8 cellular contexts compared by ENCODE assay signal in the genomic region with DNA sequence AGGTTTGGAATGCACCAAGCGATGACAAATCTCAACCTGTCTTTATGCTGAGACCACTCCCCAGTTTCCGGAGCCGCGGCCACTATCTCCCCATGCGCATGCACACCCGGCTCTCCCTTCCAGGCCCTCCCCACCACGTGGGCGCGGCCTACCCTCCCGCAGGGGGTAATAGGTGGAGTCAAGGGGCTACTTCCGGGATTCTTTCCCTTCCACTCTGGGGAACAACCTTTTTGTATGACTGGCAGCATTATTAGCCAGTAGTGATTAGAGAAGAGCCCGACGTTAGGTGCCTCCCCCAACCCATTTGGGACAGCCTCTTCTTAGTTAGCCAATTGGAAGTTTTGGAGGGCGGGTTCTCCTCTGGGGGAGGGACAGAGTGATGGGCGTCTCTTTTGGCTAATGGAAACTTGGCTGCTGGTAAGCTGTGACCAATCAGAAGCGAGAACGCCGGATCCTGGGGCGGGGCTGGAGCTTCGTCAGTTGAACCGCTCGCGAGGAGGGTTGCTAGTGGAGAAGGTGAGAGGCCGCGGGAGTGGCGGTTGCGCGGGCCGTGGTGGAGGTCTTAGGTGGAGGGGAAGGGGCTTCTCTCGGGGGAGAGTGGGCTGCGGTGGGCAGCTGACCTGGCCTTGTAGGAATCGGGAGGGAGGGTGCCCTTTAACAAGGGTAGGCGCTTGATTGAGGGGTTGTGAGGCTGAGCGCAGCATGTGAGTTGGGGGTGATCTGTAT. TPM values are rescaled to one million over a fixed set of nuclear protein-coding genes. Genes with fewer than 3 reads are reported as not detected.
A peak's percentile ranks its signal among the peaks of the same experiment; 100 is the strongest.
DNase-seq lines count a peak whose midpoint lies in the region; ATAC-seq and TF ChIP-seq lines count a peak whose summit lies in the region.

A gene with protein sequence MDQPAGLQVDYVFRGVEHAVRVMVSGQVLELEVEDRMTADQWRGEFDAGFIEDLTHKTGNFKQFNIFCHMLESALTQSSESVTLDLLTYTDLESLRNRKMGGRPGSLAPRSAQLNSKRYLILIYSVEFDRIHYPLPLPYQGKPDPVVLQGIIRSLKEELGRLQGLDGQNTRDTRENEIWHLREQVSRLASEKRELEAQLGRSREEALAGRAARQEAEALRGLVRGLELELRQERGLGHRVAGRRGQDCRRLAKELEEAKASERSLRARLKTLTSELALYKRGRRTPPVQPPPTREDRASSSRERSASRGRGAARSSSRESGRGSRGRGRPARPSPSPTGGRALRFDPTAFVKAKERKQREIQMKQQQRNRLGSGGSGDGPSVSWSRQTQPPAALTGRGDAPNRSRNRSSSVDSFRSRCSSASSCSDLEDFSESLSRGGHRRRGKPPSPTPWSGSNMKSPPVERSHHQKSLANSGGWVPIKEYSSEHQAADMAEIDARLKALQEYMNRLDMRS (plus strand): TSS at position 479 of the 726 bp plus-strand sequence. CDS start 7,552 bp downstream, outside the sequence.

- H3K27me3 Mint-ChIP-seq in endodermal cell (ENCODE audit: insufficient read depth), result peaks cover 15% of the 10 kb centered on the region

- ATAC-seq in GM21360 (IDR thresholded peaks at IDR 0.05; ENCODE audit: unreplicated experiment), result peak; percentile 94

- peak within 1 kb of the TSS; percentile 59 for H3K9ac ChIP-seq in endodermal cell (ENCODE audit: extremely low read depth, low read length, poor library complexity, severe bottlenecking)
- peak within 1 kb of the TSS; percentile 83 for H3K9ac ChIP-seq in mesendoderm (ENCODE audit: low read length)

- H3K79me1 ChIP-seq in mesendoderm (ENCODE audit: low read length), result peaks cover 7% of the 10 kb centered on the region

- CTCF ChIA-PET in activated CD8-positive, alpha-beta memory T cell treated with anti-CD3 and anti-CD28 coated beads for 36 hours (lab: Charles Lee), result interaction anchor here (0.8 to 2.0 kb wide), 6 partner anchors 14 to 352 kb away, joined by 3 to 9 read pairs (median 4); partner anchors contain the start of gene PPP5C

- peak within 1 kb of the TSS; percentile 53 for H3K27ac Mint-ChIP-seq in endodermal cell

- POLR2A ChIA-PET in activated CD8-positive, alpha-beta memory T cell treated with anti-CD3 and anti-CD28 coated beads for 36 hours (lab: Charles Lee), result interaction anchor here (1.0 to 1.4 kb wide), 2 partner anchors 22 to 93 kb away, joined by 3 to 6 read pairs; partner anchors contain the start of gene MYPOP

- TF ChIP-seq CTCF in endodermal cell (conservative IDR thresholded peaks at IDR 0.05), result no peak

- no peak within 1 kb of the TSS for H3K23ac ChIP-seq in mesendoderm (ENCODE audit: low read length)

- peak within 1 kb of the TSS; percentile 89 for H3K4me2 ChIP-seq in mesendoderm (ENCODE audit: low read length)

- no peak within 1 kb of the TSS for H2BK120ac ChIP-seq in mesendoderm (ENCODE audit: low read depth, low read length)

- H3K36me3 ChIP-seq in endodermal cell (ENCODE audit: control insufficient read depth, insufficient read depth, low read length) (peaks cover 3% of the 10 kb centered on the region), mesendoderm (ENCODE audit: control insufficient read depth, insufficient read depth, low read length) (no peaks in the 10 kb centered on the region)

- WGBS in endodermal cell (ENCODE audit: insufficient coverage in 1 of 2, insufficient read length in 1 of 2), 2 experiments, result 0 to 1% methylated on average over 15 to 34 of the region's 34 CpGs
- WGBS in mesendoderm (ENCODE audit: extremely low coverage, insufficient coverage, low lambda C conversion rate), result no CpG with 5 or more reads among the region's 34 CpGs

- no peak within 1 kb of the TSS for H4K5ac ChIP-seq in mesendoderm (ENCODE audit: low read length)

- no peak within 1 kb of the TSS for H3K4ac ChIP-seq in mesendoderm (ENCODE audit: low read depth, low read length)

- H3K79me2 ChIP-seq in mesendoderm (ENCODE audit: control insufficient read depth, insufficient read depth, low read length), result peaks cover 4% of the 10 kb centered on the region

- no peak within 1 kb of the TSS for H3K4me3 Mint-ChIP-seq in endodermal cell

- H3K27ac ChIP-seq in endodermal cell (ENCODE audit: low read depth, low read length) (no peak within 1 kb of the TSS), mesendoderm (ENCODE audit: low read depth, low read length) (no peak within 1 kb of the TSS)

- H2AK5ac ChIP-seq in mesendoderm (ENCODE audit: low read length), result no peak within 1 kb of the TSS

- no peak within 1 kb of the TSS for H4K8ac ChIP-seq in mesendoderm (ENCODE audit: low read depth, low read length)

- no peaks in the 10 kb centered on the region for H3K9me3 Mint-ChIP-seq in endodermal cell

- H3K4me1 Mint-ChIP-seq in endodermal cell, result peaks cover 9% of the 10 kb centered on the region

- H3K9me3 ChIP-seq in endodermal cell (ENCODE audit: control insufficient read depth, low read length), result no peaks in the 10 kb centered on the region

- no peak within 1 kb of the TSS for H2BK15ac ChIP-seq in mesendoderm (replicated peaks; ENCODE audit: low read depth)

- H3K18ac ChIP-seq in mesendoderm (ENCODE audit: low read length), result peak within 1 kb of the TSS; percentile 77

- H3K4me3 ChIP-seq in endodermal cell (ENCODE audit: low read length) (peak within 1 kb of the TSS; percentile 93), mesendoderm (ENCODE audit: low read length) (peak within 1 kb of the TSS; percentile 79)

- H3K36me3 Mint-ChIP-seq in endodermal cell (ENCODE audit: low read depth), result peaks cover 6% of the 10 kb centered on the region

- no peaks in the 10 kb centered on the region for H3K4me1 ChIP-seq in endodermal cell (ENCODE audit: control insufficient read depth, insufficient read depth, low read length)
- H3K4me1 ChIP-seq in mesendoderm (ENCODE audit: control insufficient read depth, low read depth, low read length), result peaks cover 5% of the 10 kb centered on the region

- H2BK5ac ChIP-seq in mesendoderm (ENCODE audit: low read length), result no peak within 1 kb of the TSS

- H3K27me3 ChIP-seq in endodermal cell (ENCODE audit: control insufficient read depth, insufficient read depth, low read length, poor library complexity, severe bottlenecking) (peaks cover 5% of the 10 kb centered on the region), mesendoderm (ENCODE audit: insufficient read depth, low read length, poor library complexity) (no peaks in the 10 kb centered on the region)

- peak within 1 kb of the TSS; percentile 90 for H3K56ac ChIP-seq in mesendoderm (ENCODE audit: low read length)

- DNase-seq in COLO829 (ENCODE audit: low spot score) (peak; percentile 98), HT-29 (ENCODE audit: low spot score) (peak; percentile 100), NOMO-1 (lab: John Stamatoyannopoulos, UW; ENCODE audit: unreplicated experiment in 2 of 2) (peak; percentile 98), endodermal cell (peak; percentile 98), mesendoderm (peak; percentile 100)
- peak; percentile 93 for DNase-seq in stimulated activated CD8-positive, alpha-beta memory T cell treated with anti-CD3 and anti-CD28 coated beads, Interleukin-15, amount 100 ng/mL, for 1 hour (ENCODE audit: low read depth)

RNA-seq across cellular contexts. Expression of the gene that starts here (rescaled TPM):
- total RNA-seq in HT-29 (2014; rRNA removed; shearing (Covaris generic)), result 20.3 and 24.4 TPM in 2 replicates
- 10 to 100 TPM; 24.1 to 25.4 TPM for total RNA-seq in activated CD8-positive, alpha-beta memory T cell treated with anti-CD3 and anti-CD28 coated beads for 36 hours
- total RNA-seq in endodermal cell, result 10 to 100 TPM; 23.2 to 23.6 TPM
- polyA plus RNA-seq in endodermal cell (2013, experiment 1 of 2), result 12.8 TPM
- polyA plus RNA-seq in endodermal cell (2013, experiment 2 of 2), result 9.6 TPM
- 4.3 TPM for polyA plus RNA-seq in mesendoderm (2013, experiment 1 of 2)
- polyA plus RNA-seq in mesendoderm (2013, experiment 2 of 2), result 4.6 TPM
